In genomic region chr15:89141885-89142284, GRCh38 we compare ENCODE assay signal across 1 cellular context.
TF ChIP-seq lines count a peak whose summit lies in the region.

No MANE protein-coding gene starts in this region.

TF ChIP-seq in HepG2, 621 proteins besides CTCF, POLR2A, EP300 and RAD21:
- TF ChIP-seq PPARG (CRISPR knock-in tag; conservative IDR thresholded peaks at IDR 0.05) (0 out of 2 replicates have a peak, but pooled peaks have one; percentile 15), REXO4 (CRISPR knock-in tag; IDR thresholded peaks at IDR 0.05; ENCODE audit: borderline replicate concordance) (no peak), FOSL2 (CRISPR knock-in tag; IDR thresholded peaks at IDR 0.05) (peak; percentile 44), ZZZ3 (CRISPR knock-in tag; IDR thresholded peaks at IDR 0.05; ENCODE audit: borderline replicate concordance) (no peak), SP2 (CRISPR knock-in tag; IDR thresholded peaks at IDR 0.05) (no peak), ZBTB26 (CRISPR knock-in tag; IDR thresholded peaks at IDR 0.05; ENCODE audit: borderline replicate concordance) (peak; percentile 92), FOXA3 (CRISPR knock-in tag; IDR thresholded peaks at IDR 0.05) (peak; percentile 43; the same call in 1 of the 2 replicates)
- TF ChIP-seq, protein P1, sequence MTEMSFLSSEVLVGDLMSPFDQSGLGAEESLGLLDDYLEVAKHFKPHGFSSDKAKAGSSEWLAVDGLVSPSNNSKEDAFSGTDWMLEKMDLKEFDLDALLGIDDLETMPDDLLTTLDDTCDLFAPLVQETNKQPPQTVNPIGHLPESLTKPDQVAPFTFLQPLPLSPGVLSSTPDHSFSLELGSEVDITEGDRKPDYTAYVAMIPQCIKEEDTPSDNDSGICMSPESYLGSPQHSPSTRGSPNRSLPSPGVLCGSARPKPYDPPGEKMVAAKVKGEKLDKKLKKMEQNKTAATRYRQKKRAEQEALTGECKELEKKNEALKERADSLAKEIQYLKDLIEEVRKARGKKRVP (CRISPR knock-in tag; IDR thresholded peaks at IDR 0.05), result 0 out of 4 replicates have a peak, but pooled peaks of 1 of the 2 experiments have one; percentile 16
